In genomic region chr10:78815702-78816334, GRCh38 we compare ENCODE assay signal across 1 cellular context.
TF ChIP-seq lines count a peak whose summit lies in the region.

No MANE protein-coding gene starts in this region.

TF ChIP-seq in A549, 52 proteins besides CTCF, POLR2A, EP300 and RAD21 (continued from another document):
- TF ChIP-seq ZFP36 (IDR thresholded peaks at IDR 0.05; ENCODE audit: borderline replicate concordance, partially characterized antibody) (no peak), RFX5 (IDR thresholded peaks at IDR 0.05) (no peak), ZNF302 (CRISPR knock-in tag; IDR thresholded peaks at IDR 0.05) (no peak), CHD4 (IDR thresholded peaks at IDR 0.05; ENCODE audit: borderline replicate concordance) (no peak), CEBPB (IDR thresholded peaks at IDR 0.05) (peak in 1 of 2 experiments; percentile 20; a peak in 1 of 4 replicates), HOXB5 (CRISPR knock-in tag; IDR thresholded peaks at IDR 0.05) (no peak), JUNB (IDR thresholded peaks at IDR 0.05) (peak; percentile 68), HOXA7 (CRISPR knock-in tag; IDR thresholded peaks at IDR 0.05) (no peak), CBX8 (IDR thresholded peaks at IDR 0.05) (no peak), PHF8 (IDR thresholded peaks at IDR 0.05; ENCODE audit: borderline replicate concordance, low read depth) (no peak), HES2 (IDR thresholded peaks at IDR 0.05) (no peak), E2F6 (IDR thresholded peaks at IDR 0.05; ENCODE audit: borderline replicate concordance, low read depth) (no peak), MAX (IDR thresholded peaks at IDR 0.05) (peak; percentile 31; the same call in 1 of the 2 replicates), ESRRA (IDR thresholded peaks at IDR 0.05; ENCODE audit: borderline replicate concordance, low read length) (no peak), JUN (IDR thresholded peaks at IDR 0.05) (no peak), BCL3 (IDR thresholded peaks at IDR 0.05) (no peak), RARB (CRISPR knock-in tag; IDR thresholded peaks at IDR 0.05) (no peak), EHMT2 (IDR thresholded peaks at IDR 0.05; ENCODE audit: low read depth) (no peak), ZC3H11A (IDR thresholded peaks at IDR 0.05) (no peak), MAFK (IDR thresholded peaks at IDR 0.05; ENCODE audit: partially characterized antibody) (peak; percentile 59), CHD2 (IDR thresholded peaks at IDR 0.05; ENCODE audit: low read length, partially characterized antibody) (no peak), RCOR1 (IDR thresholded peaks at IDR 0.05; ENCODE audit: low read depth, low read length) (no peak), POLR2AphosphoS2 (conservative IDR thresholded peaks at IDR 0.05; ENCODE audit: low read length) (no peak), NFE2L2 (conservative IDR thresholded peaks at IDR 0.05; ENCODE audit: low read length) (no peak)
